ENCODE assay signal across 12 cellular contexts in the genomic region with DNA sequence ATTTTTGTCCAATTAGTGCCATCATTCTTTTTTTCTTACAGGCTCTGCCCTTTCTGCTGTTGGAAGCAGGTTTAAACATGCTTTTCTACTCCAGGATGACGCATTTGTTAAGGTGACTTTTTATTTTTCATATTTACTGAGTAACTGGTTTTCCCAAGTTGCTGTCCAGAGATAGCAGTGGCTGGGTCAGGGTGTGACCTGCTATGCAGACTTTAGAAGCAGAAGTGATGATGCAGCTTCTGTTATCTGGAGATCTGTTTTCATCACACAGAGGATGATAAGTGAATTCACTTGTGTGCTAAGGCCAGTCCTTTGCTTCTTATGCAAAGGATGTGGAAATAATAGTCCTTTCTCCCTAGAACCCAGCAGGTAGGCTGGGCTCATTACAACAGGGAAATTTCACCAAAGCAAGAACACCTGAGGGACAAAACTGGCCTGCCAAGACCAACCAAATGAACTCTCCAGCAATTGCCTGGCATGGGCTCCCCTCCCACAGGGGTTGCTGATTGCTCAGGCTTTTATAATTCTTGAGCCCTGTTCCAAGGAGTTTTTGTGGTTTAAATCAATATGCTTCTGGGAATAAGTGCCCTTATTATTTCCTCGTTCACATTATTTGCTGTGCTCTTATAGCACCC.
A peak's percentile ranks its signal among the peaks of the same experiment; 100 is the strongest.
DNase-seq lines count a peak whose midpoint lies in the region; ATAC-seq and TF ChIP-seq lines count a peak whose summit lies in the region.
"Had no signal": no experiment of that assay in that cellular context is flagged by ENCODE, and none has a peak within 500 bp of the region (broad histone marks: within the 10 kb centered on the region; RNA-seq: fewer than 3 reads in every experiment).

No MANE protein-coding gene starts in this region.

- peak overlapping the region; percentile 1; the same call in 1 of the 2 replicates for H3K9ac ChIP-seq in PC-3 (ENCODE audit: low read length)

- no peak for TF ChIP-seq EP300 in ovary (IDR thresholded peaks at IDR 0.05)

- CTCF ChIA-PET in PC-3 (lab: Charles Lee): interaction anchor here (0.5 kb wide), 1 partner anchor 102 kb away, joined by 3 read pairs; no protein-coding TSS in a partner anchor

- intact Hi-C loops in PC-3 (cut with micrococcal nuclease): no loop called here
- intact Hi-C loops in esophagus squamous epithelium (cut with DNase I): no loop called here
- intact Hi-C loops in ovary (cut with DNase I): no loop called here

- no peaks in the 10 kb centered on the region for H3K79me2 ChIP-seq in PC-3 (ENCODE audit: low read length)

- no peaks in the 10 kb centered on the region for H4K20me1 ChIP-seq in PC-3 (ENCODE audit: low read length)

- no peak overlapping the region for H3K4me3 ChIP-seq in PC-3 (ENCODE audit: low read length)
- no peak overlapping the region for H3K4me3 ChIP-seq in esophagus squamous epithelium
- no peak overlapping the region for H3K4me3 ChIP-seq in ovary
- H3K4me3 ChIP-seq: tibial artery had no signal

- ATAC-seq in PC-3 (peak; percentile 10; the same call in 1 of the 2 replicates), GM21576 (IDR thresholded peaks at IDR 0.05; ENCODE audit: unreplicated experiment) (no peak)
- ATAC-seq: activated CD4-positive, alpha-beta T cell treated with anti-CD3 and anti-CD28 coated beads for 36 hours had no signal

- no peaks in the 10 kb centered on the region for H3K9me3 Mint-ChIP-seq in type B pancreatic cell

- POLR2A ChIA-PET in PC-3 (lab: Charles Lee; ENCODE audit: unreplicated experiment): no interaction called here

- H3K4me1 Mint-ChIP-seq in type B pancreatic cell (ENCODE audit: unreplicated experiment): peaks cover 24% of the 10 kb centered on the region
- H3K4me1 Mint-ChIP-seq: activated CD4-positive, alpha-beta T cell treated with anti-CD3 and anti-CD28 coated beads for 36 hours had no signal

- H3K36me3 Mint-ChIP-seq in type B pancreatic cell: no peaks in the 10 kb centered on the region

- no peak for TF ChIP-seq POLR2A in esophagus squamous epithelium (IDR thresholded peaks at IDR 0.05)
- TF ChIP-seq POLR2A in ovary (IDR thresholded peaks at IDR 0.05): no peak

- H3K36me3 ChIP-seq in PC-3 (ENCODE audit: low read depth, low read length): no peaks in the 10 kb centered on the region
- no peaks in the 10 kb centered on the region for H3K36me3 ChIP-seq in esophagus squamous epithelium
- no peaks in the 10 kb centered on the region for H3K36me3 ChIP-seq in ovary
- H3K36me3 ChIP-seq: tibial artery had no signal

- H3K27me3 ChIP-seq in PC-3 (ENCODE audit: low read length): peaks cover 12% of the 10 kb centered on the region; the same call in 1 of the 2 replicates
- no peaks in the 10 kb centered on the region for H3K27me3 ChIP-seq in esophagus squamous epithelium
- no peaks in the 10 kb centered on the region for H3K27me3 ChIP-seq in ovary

- H3K4me2 ChIP-seq in PC-3 (ENCODE audit: low read length): peak overlapping the region; percentile 21

- no TSS peak for BruUV-seq in PC-3 (replicated peaks; lab: Mats Ljungman, UMichigan)

- 56 to 70% methylated on average over 2 of the region's 2 CpGs for WGBS in esophagus squamous epithelium, 2 donors
- 83 to 90% (median 86%) methylated on average over 2 of the region's 2 CpGs for WGBS in ovary, 3 donors

- no peaks in the 10 kb centered on the region for H3K9me3 ChIP-seq in PC-3 (ENCODE audit: low read length)
- no peaks in the 10 kb centered on the region for H3K9me3 ChIP-seq in esophagus squamous epithelium
- H3K9me3 ChIP-seq in ovary: no peaks in the 10 kb centered on the region
- H3K9me3 ChIP-seq: tibial artery had no signal

- peak overlapping the region; percentile 7 for H3K4me3 Mint-ChIP-seq in type B pancreatic cell
- H3K4me3 Mint-ChIP-seq: activated CD4-positive, alpha-beta T cell treated with anti-CD3 and anti-CD28 coated beads for 36 hours had no signal

- DNase-seq in NCI-H510A treated with DMSO at 0.1 percent for 48 hours (lab: John Stamatoyannopoulos, UW) (peak; percentile 83), NCI-H510A (lab: John Stamatoyannopoulos, UW) (no peak), PC-3 (peak; percentile 76), esophagus squamous epithelium (lab: John Stamatoyannopoulos, UW) (no peak), type B pancreatic cell (ENCODE audit: extremely low spot score, unreplicated experiment) (no peak), ovary (no peak), medulla oblongata (ENCODE audit: extremely low spot score) (no peak)
- DNase-seq: activated CD4-positive, alpha-beta T cell treated with anti-CD3 and anti-CD28 coated beads for 36 hours; activated naive CD4-positive, alpha-beta T cell treated with Interleukin-2 at 50 U/mL for 16 hours; nucleus accumbens had no signal

- H3K4me1 ChIP-seq in PC-3 (ENCODE audit: insufficient read depth, low read length) (peaks cover 19% of the 10 kb centered on the region), esophagus squamous epithelium (peaks cover 18 to 46% (median 18%) of the 10 kb centered on the region in 3 donors), ovary (ENCODE audit: insufficient read depth) (no peaks in the 10 kb centered on the region)
- H3K4me1 ChIP-seq: tibial artery had no signal

- H3F3A ChIP-seq in PC-3 (ENCODE audit: low read length, unreplicated experiment): no peaks in the 10 kb centered on the region

- H3K27me3 Mint-ChIP-seq in type B pancreatic cell: no peaks in the 10 kb centered on the region

- H2AFZ ChIP-seq in PC-3 (ENCODE audit: low read length): no peak overlapping the region

- H3K9me2 ChIP-seq in PC-3 (replicated peaks; ENCODE audit: low read length): no peaks in the 10 kb centered on the region

- H3K27ac Mint-ChIP-seq in type B pancreatic cell: peak overlapping the region; percentile 88
- H3K27ac Mint-ChIP-seq: activated CD4-positive, alpha-beta T cell treated with anti-CD3 and anti-CD28 coated beads for 36 hours had no signal

- H3K27ac ChIP-seq in PC-3 (ENCODE audit: low read length): peak overlapping the region; percentile 50
- H3K27ac ChIP-seq in esophagus squamous epithelium: peak overlapping the region; percentile 78 to 91 (median 85)
- no peak overlapping the region for H3K27ac ChIP-seq in ovary
- H3K27ac ChIP-seq: tibial artery had no signal

- TF ChIP-seq CTCF in PC-3 (conservative IDR thresholded peaks at IDR 0.05; ENCODE audit: low read depth, low read length) (no peak), esophagus squamous epithelium (IDR thresholded peaks at IDR 0.05) (no peak), type B pancreatic cell (conservative IDR thresholded peaks at IDR 0.05) (no peak), ovary (IDR thresholded peaks at IDR 0.05) (no peak)

Comparison
In these comparisons a context has a peak if more than half of its experiments do, and no peak if none do; other contexts are left out.
1. DNase-seq: peak in NCI-H510A treated with DMSO at 0.1 percent for 48 hours (single experiment) and PC-3 (single experiment); none in NCI-H510A (single experiment), esophagus squamous epithelium (single experiment), type B pancreatic cell (single experiment), ovary (0 of 5) and medulla oblongata (single experiment).
2. H3K27ac ChIP-seq: peak in PC-3 (single experiment) and esophagus squamous epithelium (4 of 4); none in ovary (0 of 2).